ENCODE assay signal across 13 cellular contexts in the genomic region with DNA sequence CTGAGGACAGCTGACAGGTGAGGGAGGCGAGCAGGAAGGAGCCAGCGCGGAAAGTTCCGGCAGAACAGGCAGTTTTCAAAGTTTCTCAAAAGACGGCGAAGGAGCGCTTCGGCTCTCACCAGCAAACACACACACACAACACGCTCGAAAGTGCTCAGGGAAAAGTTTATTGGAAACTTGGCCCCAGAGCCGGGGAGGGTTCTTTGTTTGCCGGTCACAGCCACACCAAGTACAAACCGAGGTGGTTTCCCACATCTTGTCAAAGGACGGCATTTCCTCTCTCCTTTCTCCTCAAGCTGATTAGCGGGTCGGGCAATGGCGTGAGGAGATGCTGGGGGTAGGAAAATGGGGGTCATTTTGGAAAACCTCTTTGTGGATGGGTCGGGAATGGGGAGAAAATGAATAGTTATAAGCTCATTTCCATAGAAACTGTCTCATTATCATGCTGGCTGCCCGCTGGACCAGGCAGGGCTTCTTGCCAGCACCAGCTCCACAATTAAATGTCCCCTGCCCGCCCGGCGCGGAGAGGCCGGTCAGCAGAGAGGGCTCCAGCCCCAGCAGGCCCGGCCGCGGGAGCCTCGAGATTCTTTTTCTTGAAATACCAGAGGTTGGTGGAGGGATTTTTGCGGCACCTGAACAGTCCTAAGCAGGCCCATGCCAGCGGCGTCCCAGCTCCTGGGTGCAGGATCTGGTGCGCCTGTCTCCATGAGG.
DNase-seq lines count a peak whose midpoint lies in the region; ATAC-seq, FAIRE-seq and TF ChIP-seq lines count a peak whose summit lies in the region.
"Had no signal": no experiment of that assay in that cellular context is flagged by ENCODE, and none has a peak within 500 bp of the region (broad histone marks: within the 10 kb centered on the region; RNA-seq: fewer than 3 reads in every experiment).

No MANE protein-coding gene starts in this region.

- H3K9me3 Mint-ChIP-seq in CD4-positive, alpha-beta memory T cell, result peaks cover 0 to 3% (median 0%) of the 10 kb centered on the region in 8 donors
- no peaks in the 10 kb centered on the region for H3K9me3 Mint-ChIP-seq in activated CD8-positive, alpha-beta T cell treated with anti-CD3 and anti-CD28 coated beads, Interleukin-2, amount 10 ng/mL, durations not matched to agents 7 days and 5 days (ENCODE audit: insufficient read depth)
- peaks cover 0 to 3% (median 0%) of the 10 kb centered on the region in 7 donors for H3K9me3 Mint-ChIP-seq in CD14-positive monocyte

- no peaks in the 10 kb centered on the region for H3K36me3 Mint-ChIP-seq in CD4-positive, alpha-beta memory T cell
- no peaks in the 10 kb centered on the region for H3K36me3 Mint-ChIP-seq in activated CD8-positive, alpha-beta T cell treated with anti-CD3 and anti-CD28 coated beads, Interleukin-2, amount 10 ng/mL, durations not matched to agents 7 days and 5 days (ENCODE audit: low read depth)
- H3K36me3 Mint-ChIP-seq in CD14-positive monocyte, result no peaks in the 10 kb centered on the region

- H3K27me3 ChIP-seq in CD4-positive, alpha-beta memory T cell (ENCODE audit: insufficient read depth, low read length), result peaks cover under 1% of the 10 kb centered on the region
- H3K27me3 ChIP-seq: SJSA1 had no signal

- peak overlapping the region in 1 of 7 donors; percentile 51 for H3K27ac Mint-ChIP-seq in CD4-positive, alpha-beta memory T cell
- no peak overlapping the region for H3K27ac Mint-ChIP-seq in activated CD8-positive, alpha-beta T cell treated with anti-CD3 and anti-CD28 coated beads, Interleukin-2, amount 10 ng/mL, durations not matched to agents 7 days and 5 days
- no peak overlapping the region for H3K27ac Mint-ChIP-seq in CD14-positive monocyte

- peak; percentile 23 for ATAC-seq in activated CD8-positive, alpha-beta T cell treated with anti-CD3 and anti-CD28 coated beads, Interleukin-2, amount 10 ng/mL, durations not matched to agents 7 days and 5 days
- ATAC-seq in GM21360 (IDR thresholded peaks at IDR 0.05; ENCODE audit: unreplicated experiment), result no peak

- FAIRE-seq in frontal cortex (lab: Jason Lieb, UNC), result no peak
- FAIRE-seq: endometrium, GM18507, keratinocyte had no signal

- peaks cover 1 to 6% of the 10 kb centered on the region in 2 donors for H3K27me3 Mint-ChIP-seq in CD4-positive, alpha-beta memory T cell
- peaks cover 3% of the 10 kb centered on the region for H3K27me3 Mint-ChIP-seq in activated CD8-positive, alpha-beta T cell treated with anti-CD3 and anti-CD28 coated beads, Interleukin-2, amount 10 ng/mL, durations not matched to agents 7 days and 5 days (ENCODE audit: low read depth)
- H3K27me3 Mint-ChIP-seq in CD14-positive monocyte (ENCODE audit: low read depth in 3 of 3), result peaks cover 32 to 46% (median 33%) of the 10 kb centered on the region in 3 donors

- TF ChIP-seq CTCF in CD14-positive monocyte (IDR thresholded peaks at IDR 0.05), result no peak

- H3K4me3 Mint-ChIP-seq in CD4-positive, alpha-beta memory T cell, result peak overlapping the region; percentile 64 to 83 (median 71)
- peak overlapping the region; percentile 52 for H3K4me3 Mint-ChIP-seq in activated CD8-positive, alpha-beta T cell treated with anti-CD3 and anti-CD28 coated beads, Interleukin-2, amount 10 ng/mL, durations not matched to agents 7 days and 5 days
- H3K4me3 Mint-ChIP-seq in CD14-positive monocyte, result peak overlapping the region in 1 of 2 donors; percentile 64

- H3K4me1 ChIP-seq in CD4-positive, alpha-beta memory T cell (ENCODE audit: insufficient read depth, low read length), result no peaks in the 10 kb centered on the region
- H3K4me1 ChIP-seq: SJSA1 had no signal

- DNase-seq in CD4-positive, alpha-beta memory T cell, result no peak
- DNase-seq in activated CD8-positive, alpha-beta T cell treated with anti-CD3 and anti-CD28 coated beads, Interleukin-2, amount 10 ng/mL, durations not matched to agents 7 days and 5 days, result no peak
- DNase-seq in frontal cortex (ENCODE audit: low spot score in 2 of 2) (peak; percentile 59 to 73), retina (peak; percentile 13), HuH-7 (ENCODE audit: low spot score) (no peak), CD14-positive monocyte (ENCODE audit: low spot score) (no peak)
- DNase-seq: foreskin melanocyte; stimulated activated CD4-positive, alpha-beta T cell treated with anti-CD3 and anti-CD28 coated beads, Interleukin-1b, Interleukin-23, amount 100 ng/mL, for 48 hours had no signal

- peaks cover 0 to 6% (median 3%) of the 10 kb centered on the region in 4 donors for H3K4me1 Mint-ChIP-seq in CD4-positive, alpha-beta memory T cell
- H3K4me1 Mint-ChIP-seq in activated CD8-positive, alpha-beta T cell treated with anti-CD3 and anti-CD28 coated beads, Interleukin-2, amount 10 ng/mL, durations not matched to agents 7 days and 5 days (ENCODE audit: low read depth), result peaks cover 6% of the 10 kb centered on the region
- H3K4me1 Mint-ChIP-seq in CD14-positive monocyte, result peaks cover 2% of the 10 kb centered on the region

- POLR2A ChIA-PET in CD4-positive, alpha-beta memory T cell (lab: Charles Lee; ENCODE audit: partially characterized antibody), result no interaction called here
- POLR2A ChIA-PET in activated CD8-positive, alpha-beta T cell treated with anti-CD3 and anti-CD28 coated beads, Interleukin-2, amount 10 ng/mL, durations not matched to agents 7 days and 5 days (lab: Charles Lee), result interaction anchor here (0.6 kb wide), 1 partner anchor 567 kb away, joined by 3 read pairs; no protein-coding TSS in a partner anchor

- intact Hi-C loops in CD4-positive, alpha-beta memory T cell (cut with micrococcal nuclease), result no loop called here
- intact Hi-C loops in CD14-positive monocyte (cut with micrococcal nuclease), result no loop called here

- no peak overlapping the region for H3K27ac ChIP-seq in CD4-positive, alpha-beta memory T cell (ENCODE audit: low read depth, low read length)
- H3K27ac ChIP-seq: SJSA1 had no signal

- no peaks in the 10 kb centered on the region for H3K36me3 ChIP-seq in CD4-positive, alpha-beta memory T cell (ENCODE audit: insufficient read depth, low read length)
- H3K36me3 ChIP-seq: SJSA1 had no signal

- CTCF ChIA-PET in CD4-positive, alpha-beta memory T cell (lab: Charles Lee; ENCODE audit: partially characterized antibody), result no interaction called here
- CTCF ChIA-PET in activated CD8-positive, alpha-beta T cell treated with anti-CD3 and anti-CD28 coated beads, Interleukin-2, amount 10 ng/mL, durations not matched to agents 7 days and 5 days (lab: Charles Lee), result no interaction called here

- no peak overlapping the region for H3K4me3 ChIP-seq in CD4-positive, alpha-beta memory T cell (ENCODE audit: low read length in 2 of 2)
- H3K4me3 ChIP-seq: SJSA1 had no signal

- no peaks in the 10 kb centered on the region for H3K9me3 ChIP-seq in CD4-positive, alpha-beta memory T cell (ENCODE audit: control insufficient read depth in 1 of 2, low read length in 2 of 2)
- H3K9me3 ChIP-seq: SJSA1 had no signal

Comparison
In these comparisons a context has a peak if more than half of its experiments do, and no peak if none do; other contexts are left out.
1. DNase-seq: peak in frontal cortex (2 of 2) and retina (single experiment); none in CD4-positive, alpha-beta memory T cell (0 of 5), activated CD8-positive, alpha-beta T cell treated with anti-CD3 and anti-CD28 coated beads, Interleukin-2, amount 10 ng/mL, durations not matched to agents 7 days and 5 days (single experiment), HuH-7 (single experiment) and CD14-positive monocyte (single experiment).